In genomic region chr15:29820802-29821160, GRCh38 we compare ENCODE assay signal across 1 cellular context.
TF ChIP-seq lines count a peak whose summit lies in the region.

No MANE protein-coding gene starts in this region.

TF ChIP-seq in HCT116, 20 proteins besides CTCF, POLR2A, EP300 and RAD21:
- no peak for TF ChIP-seq REST (IDR thresholded peaks at IDR 0.05; ENCODE audit: low read depth)
- TF ChIP-seq POLR2AphosphoS5 (IDR thresholded peaks at IDR 0.05; ENCODE audit: low read depth, low read length) = no peak
- TF ChIP-seq ZBTB33 (IDR thresholded peaks at IDR 0.05; ENCODE audit: extremely low read depth, insufficient replicate concordance, low read length) = no peak
- TF ChIP-seq CBX3 (IDR thresholded peaks at IDR 0.05; ENCODE audit: low read depth) = no peak
- TF ChIP-seq SRF (IDR thresholded peaks at IDR 0.05; ENCODE audit: low read depth) = no peak
- no peak for TF ChIP-seq YY1 (IDR thresholded peaks at IDR 0.05; ENCODE audit: extremely low read depth, insufficient replicate concordance, low read depth, low read length)
